In the genomic region with DNA sequence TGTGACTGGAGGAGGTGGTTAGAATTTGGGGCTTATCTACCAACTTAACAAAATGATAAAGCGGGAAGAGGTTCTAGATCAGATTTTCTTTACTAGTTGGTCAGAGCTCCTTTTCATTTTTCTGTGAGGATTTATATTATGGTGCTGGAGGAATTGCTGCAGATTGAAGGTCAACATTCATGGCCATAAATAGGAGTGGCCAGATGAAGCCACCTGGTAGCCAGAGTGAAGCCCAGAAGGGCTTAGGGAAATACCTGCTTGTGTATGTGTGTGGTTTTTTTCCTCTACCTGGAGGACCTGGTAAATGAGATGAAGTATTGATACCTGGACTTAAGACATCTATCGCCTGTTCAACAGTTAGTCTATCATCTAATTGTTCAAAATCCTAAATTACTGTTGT, we compare ENCODE assay signal across 14 cellular contexts.
A peak's percentile ranks its signal among the peaks of the same experiment; 100 is the strongest.
DNase-seq lines count a peak whose midpoint lies in the region; ATAC-seq and TF ChIP-seq lines count a peak whose summit lies in the region.
"Had no signal": no experiment of that assay in that cellular context is flagged by ENCODE, and none has a peak within 500 bp of the region (broad histone marks: within the 10 kb centered on the region; RNA-seq: fewer than 3 reads in every experiment).

No MANE protein-coding gene starts in this region.

- H3K4me2 ChIP-seq in hepatocyte, result no peak overlapping the region
- H3K4me2 ChIP-seq: BLaER1 treated with 17β-estradiol and CSF1 and Interleukin-3, amounts not matched to agents 10 nM and 100 nM had no signal

- 98% methylated on average over 2 of the region's 2 CpGs for WGBS in hepatocyte (ENCODE audit: low lambda C conversion rate, missing lambda C conversion rate)

- H3K4me3 ChIP-seq in left ventricle myocardium inferior, result no peak overlapping the region
- H3K4me3 ChIP-seq in right atrium auricular region, result no peak overlapping the region
- no peak overlapping the region for H3K4me3 ChIP-seq in hepatocyte
- peak overlapping the region in 1 of 2 donors; percentile 17 for H3K4me3 ChIP-seq in mucosa of rectum (ENCODE audit: low read length in 2 of 2)
- H3K4me3 ChIP-seq in lower lobe of right lung, result no peak overlapping the region
- H3K4me3 ChIP-seq: BLaER1 treated with 17β-estradiol and CSF1 and Interleukin-3, amounts not matched to agents 10 nM and 100 nM; GM23248; HAP-1 had no signal

- H3K36me3 ChIP-seq in left ventricle myocardium inferior, result no peaks in the 10 kb centered on the region
- H3K36me3 ChIP-seq in right atrium auricular region, result no peaks in the 10 kb centered on the region
- no peaks in the 10 kb centered on the region for H3K36me3 ChIP-seq in hepatocyte (replicated peaks; ENCODE audit: insufficient read depth, low read depth)
- H3K36me3 ChIP-seq in mucosa of rectum (ENCODE audit: control insufficient read depth in 2 of 2, insufficient read depth in 2 of 2, low read length in 2 of 2), result no peaks in the 10 kb centered on the region
- no peaks in the 10 kb centered on the region for H3K36me3 ChIP-seq in lower lobe of right lung
- H3K36me3 ChIP-seq: BLaER1 treated with 17β-estradiol and CSF1 and Interleukin-3, amounts not matched to agents 10 nM and 100 nM; HAP-1 had no signal

- H3K4me1 ChIP-seq in left ventricle myocardium inferior, result peaks cover 67% of the 10 kb centered on the region
- H3K4me1 ChIP-seq in right atrium auricular region, result peaks cover 0 to 21% of the 10 kb centered on the region in 2 donors
- H3K4me1 ChIP-seq in hepatocyte (ENCODE audit: insufficient read depth), result no peaks in the 10 kb centered on the region
- H3K4me1 ChIP-seq in mucosa of rectum (ENCODE audit: control insufficient read depth in 2 of 2, insufficient read depth in 2 of 2, low read length in 2 of 2), result peaks cover 8 to 13% of the 10 kb centered on the region in 2 donors
- H3K4me1 ChIP-seq in lower lobe of right lung, result peaks cover under 1% of the 10 kb centered on the region

- DNase-seq in left ventricle myocardium inferior, result no peak
- no peak for DNase-seq in right atrium auricular region (ENCODE audit: low spot score)
- DNase-seq in hepatocyte (ENCODE audit: low spot score), result no peak
- DNase-seq in retina, result no peak
- DNase-seq in lower lobe of right lung, result no peak
- no peak for DNase-seq in stimulated activated naive CD4-positive, alpha-beta T cell (lab: John Stamatoyannopoulos, UW)
- DNase-seq: 8988T; Calu3; CD8-positive, alpha-beta T cell; GM23248 had no signal

- ATAC-seq in lower lobe of right lung, result no peak
- ATAC-seq: CD8-positive, alpha-beta T cell had no signal

- H3K9me2 ChIP-seq in hepatocyte (replicated peaks; ENCODE audit: insufficient read depth), result no peaks in the 10 kb centered on the region

- no peaks in the 10 kb centered on the region for H3K79me2 ChIP-seq in hepatocyte

- H4K20me1 ChIP-seq in hepatocyte (ENCODE audit: insufficient read depth, poor library complexity, severe bottlenecking), result no peaks in the 10 kb centered on the region

- no peak for TF ChIP-seq CTCF in left ventricle myocardium inferior (IDR thresholded peaks at IDR 0.05; ENCODE audit: borderline replicate concordance)
- TF ChIP-seq CTCF in right atrium auricular region (IDR thresholded peaks at IDR 0.05), result no peak
- TF ChIP-seq CTCF in hepatocyte (IDR thresholded peaks at IDR 0.05; ENCODE audit: poor library complexity), result no peak
- TF ChIP-seq CTCF in lower lobe of right lung (IDR thresholded peaks at IDR 0.05), result no peak

- H3K9ac ChIP-seq in mucosa of rectum (ENCODE audit: low read depth in 1 of 2, low read length in 2 of 2), result no peak overlapping the region
- H3K9ac ChIP-seq: BLaER1 treated with 17β-estradiol and CSF1 and Interleukin-3, amounts not matched to agents 10 nM and 100 nM; GM23248 had no signal

- no peak overlapping the region for H2AFZ ChIP-seq in hepatocyte
- H2AFZ ChIP-seq: GM23248 had no signal

- no peaks in the 10 kb centered on the region for H3K9me3 ChIP-seq in left ventricle myocardium inferior (replicated peaks)
- H3K9me3 ChIP-seq in right atrium auricular region, result no peaks in the 10 kb centered on the region
- H3K9me3 ChIP-seq in hepatocyte (ENCODE audit: low read depth), result no peaks in the 10 kb centered on the region
- no peaks in the 10 kb centered on the region for H3K9me3 ChIP-seq in mucosa of rectum (ENCODE audit: control insufficient read depth in 2 of 2, low read length in 2 of 2)
- H3K9me3 ChIP-seq in lower lobe of right lung, result no peaks in the 10 kb centered on the region
- H3K9me3 ChIP-seq: HAP-1 had no signal

- intact Hi-C loops in left ventricle myocardium inferior (cut with micrococcal nuclease), result no loop called here
- intact Hi-C loops in lower lobe of right lung (cut with DNase I), result no loop called here

- peak overlapping the region; percentile 98 for H3K27ac ChIP-seq in left ventricle myocardium inferior (replicated peaks)
- H3K27ac ChIP-seq in right atrium auricular region, result peak overlapping the region in 1 of 2 donors; percentile 7
- peak overlapping the region; percentile 41 for H3K27ac ChIP-seq in hepatocyte
- H3K27ac ChIP-seq in mucosa of rectum (ENCODE audit: low read depth in 2 of 2, low read length in 2 of 2), result peak overlapping the region; percentile 29 to 60
- no peak overlapping the region for H3K27ac ChIP-seq in lower lobe of right lung
- H3K27ac ChIP-seq: BLaER1 treated with 17β-estradiol and CSF1 and Interleukin-3, amounts not matched to agents 10 nM and 100 nM; GM23248; HL-60 had no signal

- H3K27me3 ChIP-seq in left ventricle myocardium inferior (ENCODE audit: low read depth), result no peaks in the 10 kb centered on the region
- H3K27me3 ChIP-seq in right atrium auricular region, result no peaks in the 10 kb centered on the region
- no peaks in the 10 kb centered on the region for H3K27me3 ChIP-seq in hepatocyte
- no peaks in the 10 kb centered on the region for H3K27me3 ChIP-seq in mucosa of rectum (ENCODE audit: control insufficient read depth in 2 of 2, insufficient read depth in 2 of 2, low read length in 2 of 2)
- no peaks in the 10 kb centered on the region for H3K27me3 ChIP-seq in lower lobe of right lung (ENCODE audit: low read depth)
